20 cellular contexts compared by ENCODE assay signal in genomic region chr2:152347076-152347475, GRCh38. TPM values are rescaled to one million over a fixed set of nuclear protein-coding genes. Genes with fewer than 3 reads are reported as not detected.
A peak's percentile ranks its signal among the peaks of the same experiment; 100 is the strongest.
DNase-seq lines count a peak whose midpoint lies in the region; ATAC-seq and TF ChIP-seq lines count a peak whose summit lies in the region.
"Had no signal": no experiment of that assay in that cellular context is flagged by ENCODE, and none has a peak within 500 bp of the region (broad histone marks: within the 10 kb centered on the region; RNA-seq: fewer than 3 reads in every experiment).

No MANE protein-coding gene starts in this region.

- no peak overlapping the region for H3K4me3 Mint-ChIP-seq in stimulated activated effector memory CD8-positive, alpha-beta T cell treated with anti-CD3 and anti-CD28 coated beads, Interleukin-12 subunit alpha, Interleukin-12 subunit beta, amount 100 ng/mL, for 72 hours
- H3K4me3 Mint-ChIP-seq: activated naive CD8-positive, alpha-beta T cell treated with anti-CD3 and anti-CD28 coated beads, Interleukin-2, amount 10 ng/mL, durations not matched to agents 7 days and 5 days; activated T-cell treated with anti-CD3 and anti-CD28 coated beads, Interleukin-2, amount 50 U/mL, for 24 hours; stimulated activated naive B cell treated with anti-CD40 and anti-IgM and Interleukin-4, amounts not matched to agents 10 μg/mL and 1 μg/mL and 100 μg/mL, for 72 hours; T-helper 2 cell treated with Interferon-gamma antibody and Interleukin-4, amounts not matched to agents 5 μg/mL and 100 μg/mL, for 36 hours had no signal

- H3K9me3 ChIP-seq in BLaER1 treated with 17β-estradiol and CSF1 and Interleukin-3, amounts not matched to agents 10 nM and 100 nM (replicated peaks in 1 of 11): peaks cover 0 to 21% (median 14%) of the 10 kb centered on the region in 11 experiments; a peak in 15 of 22 replicates
- H3K9me3 ChIP-seq: BE2C, neutrophil had no signal

- H3K9ac ChIP-seq in BLaER1 treated with 17β-estradiol and CSF1 and Interleukin-3, amounts not matched to agents 10 nM and 100 nM: no peak overlapping the region

- no peaks in the 10 kb centered on the region for H3K27me3 ChIP-seq in BLaER1 treated with 17β-estradiol and CSF1 and Interleukin-3, amounts not matched to agents 10 nM and 100 nM
- H3K27me3 ChIP-seq: BE2C, neutrophil had no signal

- no peak overlapping the region for H3K27ac ChIP-seq in BLaER1 treated with 17β-estradiol and CSF1 and Interleukin-3, amounts not matched to agents 10 nM and 100 nM
- H3K27ac ChIP-seq: neutrophil had no signal

- peak; percentile 14 for DNase-seq in LoVo (ENCODE audit: low spot score)
- peak; percentile 37 to 80 for DNase-seq in cardiac fibroblast (ENCODE audit: low read depth in 2 of 2)
- peak; percentile 71 for DNase-seq in myocyte (ENCODE audit: low read depth)
- DNase-seq in left cardiac atrium: no peak
- DNase-seq in amniotic stem cell (lab: John Stamatoyannopoulos, UW): no peak
- no peak for DNase-seq in stimulated activated effector memory CD8-positive, alpha-beta T cell treated with anti-CD3 and anti-CD28 coated beads, Interleukin-12 subunit alpha, Interleukin-12 subunit beta, amount 100 ng/mL, for 72 hours (ENCODE audit: low spot score in 2 of 2)
- DNase-seq: activated CD4-positive, alpha-beta T cell treated with anti-CD3 and anti-CD28 coated beads for 48 hours; activated naive CD8-positive, alpha-beta T cell treated with anti-CD3 and anti-CD28 coated beads, Interleukin-2, amount 10 ng/mL, durations not matched to agents 7 days and 5 days; activated T-cell treated with anti-CD3 and anti-CD28 coated beads, Interleukin-2, amount 50 U/mL, for 24 hours; BE2C; DMS79 treated with DMSO at 0.1 percent for 48 hours; MV-4-11; NCI-H2081 treated with DMSO at 0.1 percent for 48 hours; NCI-H774; SHP77; stimulated activated naive B cell treated with anti-CD40 and anti-IgM and Interleukin-4, amounts not matched to agents 10 μg/mL and 1 μg/mL and 100 μg/mL, for 72 hours had no signal

- no peaks in the 10 kb centered on the region for H3K9me3 Mint-ChIP-seq in stimulated activated effector memory CD8-positive, alpha-beta T cell treated with anti-CD3 and anti-CD28 coated beads, Interleukin-12 subunit alpha, Interleukin-12 subunit beta, amount 100 ng/mL, for 72 hours
- H3K9me3 Mint-ChIP-seq: activated naive CD8-positive, alpha-beta T cell treated with anti-CD3 and anti-CD28 coated beads, Interleukin-2, amount 10 ng/mL, durations not matched to agents 7 days and 5 days; activated T-cell treated with anti-CD3 and anti-CD28 coated beads, Interleukin-2, amount 50 U/mL, for 24 hours; T-helper 2 cell treated with Interferon-gamma antibody and Interleukin-4, amounts not matched to agents 5 μg/mL and 100 μg/mL, for 36 hours had no signal

- H3K36me3 ChIP-seq in BLaER1 treated with 17β-estradiol and CSF1 and Interleukin-3, amounts not matched to agents 10 nM and 100 nM: peaks cover 79 to 100% (median 92%) of the 10 kb centered on the region in 11 experiments
- H3K36me3 ChIP-seq: BE2C, neutrophil had no signal

- ATAC-seq in GM18873 (IDR thresholded peaks at IDR 0.05; ENCODE audit: low FRiP score, unreplicated experiment): no peak
- ATAC-seq in left cardiac atrium: no peak
- ATAC-seq in stimulated activated effector memory CD8-positive, alpha-beta T cell treated with anti-CD3 and anti-CD28 coated beads, Interleukin-12 subunit alpha, Interleukin-12 subunit beta, amount 100 ng/mL, for 72 hours: no peak
- ATAC-seq: stimulated activated naive B cell treated with anti-CD40 and anti-IgM and Interleukin-4, amounts not matched to agents 10 μg/mL and 1 μg/mL and 100 μg/mL, for 72 hours had no signal

- intact Hi-C loops in left cardiac atrium (cut with DNase I): no loop called here

- no peak overlapping the region for H3K27ac Mint-ChIP-seq in stimulated activated effector memory CD8-positive, alpha-beta T cell treated with anti-CD3 and anti-CD28 coated beads, Interleukin-12 subunit alpha, Interleukin-12 subunit beta, amount 100 ng/mL, for 72 hours
- H3K27ac Mint-ChIP-seq: activated naive CD8-positive, alpha-beta T cell treated with anti-CD3 and anti-CD28 coated beads, Interleukin-2, amount 10 ng/mL, durations not matched to agents 7 days and 5 days; activated T-cell treated with anti-CD3 and anti-CD28 coated beads, Interleukin-2, amount 50 U/mL, for 24 hours; stimulated activated naive B cell treated with anti-CD40 and anti-IgM and Interleukin-4, amounts not matched to agents 10 μg/mL and 1 μg/mL and 100 μg/mL, for 72 hours; T-helper 2 cell treated with Interferon-gamma antibody and Interleukin-4, amounts not matched to agents 5 μg/mL and 100 μg/mL, for 36 hours had no signal

- peak overlapping the region in 7 of 11 experiments; percentile 1 to 68 (median 17); a peak in 7 of 22 replicates for H3K4me2 ChIP-seq in BLaER1 treated with 17β-estradiol and CSF1 and Interleukin-3, amounts not matched to agents 10 nM and 100 nM

- H3K4me3 ChIP-seq in BLaER1 treated with 17β-estradiol and CSF1 and Interleukin-3, amounts not matched to agents 10 nM and 100 nM: no peak overlapping the region
- H3K4me3 ChIP-seq in cardiac fibroblast (replicated peaks in 1 of 2; ENCODE audit: low read depth in 2 of 2, low read length in 2 of 2): no peak overlapping the region

- TF ChIP-seq CTCF in cardiac fibroblast (IDR thresholded peaks at IDR 0.05; ENCODE audit: low read depth, low read length): no peak

- H3K36me3 Mint-ChIP-seq in stimulated activated effector memory CD8-positive, alpha-beta T cell treated with anti-CD3 and anti-CD28 coated beads, Interleukin-12 subunit alpha, Interleukin-12 subunit beta, amount 100 ng/mL, for 72 hours: no peaks in the 10 kb centered on the region
- H3K36me3 Mint-ChIP-seq: activated naive CD8-positive, alpha-beta T cell treated with anti-CD3 and anti-CD28 coated beads, Interleukin-2, amount 10 ng/mL, durations not matched to agents 7 days and 5 days; stimulated activated naive B cell treated with anti-CD40 and anti-IgM and Interleukin-4, amounts not matched to agents 10 μg/mL and 1 μg/mL and 100 μg/mL, for 72 hours had no signal

- no peaks in the 10 kb centered on the region for H3K4me1 Mint-ChIP-seq in stimulated activated effector memory CD8-positive, alpha-beta T cell treated with anti-CD3 and anti-CD28 coated beads, Interleukin-12 subunit alpha, Interleukin-12 subunit beta, amount 100 ng/mL, for 72 hours
- H3K4me1 Mint-ChIP-seq: activated naive CD8-positive, alpha-beta T cell treated with anti-CD3 and anti-CD28 coated beads, Interleukin-2, amount 10 ng/mL, durations not matched to agents 7 days and 5 days; stimulated activated naive B cell treated with anti-CD40 and anti-IgM and Interleukin-4, amounts not matched to agents 10 μg/mL and 1 μg/mL and 100 μg/mL, for 72 hours had no signal

- peaks cover 87 to 100% (median 100%) of the 10 kb centered on the region in 11 experiments for H4K20me1 ChIP-seq in BLaER1 treated with 17β-estradiol and CSF1 and Interleukin-3, amounts not matched to agents 10 nM and 100 nM

- H3K4me1 ChIP-seq in BLaER1 treated with 17β-estradiol and CSF1 and Interleukin-3, amounts not matched to agents 10 nM and 100 nM: peaks cover 10 to 57% (median 32%) of the 10 kb centered on the region in 10 experiments; a peak in 19 of 20 replicates
- H3K4me1 ChIP-seq: BE2C had no signal

RNA-seq across cellular contexts. Expression of gene FMNL2, which starts 12.1 kb away (rescaled TPM):
- total RNA-seq in myocyte (6.9 and 7.0 TPM in 2 replicates), left cardiac atrium (10 to 100 TPM; 11.3 to 16.6 TPM)
- polyA plus RNA-seq in myocyte (2012): 9.3 TPM

Comparison
In these comparisons a context has a peak if more than half of its experiments do, and no peak if none do; other contexts are left out.
1. DNase-seq: peak in LoVo (single experiment), cardiac fibroblast (2 of 2) and myocyte (single experiment); none in left cardiac atrium (single experiment), amniotic stem cell (single experiment) and stimulated activated effector memory CD8-positive, alpha-beta T cell treated with anti-CD3 and anti-CD28 coated beads, Interleukin-12 subunit alpha, Interleukin-12 subunit beta, amount 100 ng/mL, for 72 hours (0 of 2).